In the genomic region with DNA sequence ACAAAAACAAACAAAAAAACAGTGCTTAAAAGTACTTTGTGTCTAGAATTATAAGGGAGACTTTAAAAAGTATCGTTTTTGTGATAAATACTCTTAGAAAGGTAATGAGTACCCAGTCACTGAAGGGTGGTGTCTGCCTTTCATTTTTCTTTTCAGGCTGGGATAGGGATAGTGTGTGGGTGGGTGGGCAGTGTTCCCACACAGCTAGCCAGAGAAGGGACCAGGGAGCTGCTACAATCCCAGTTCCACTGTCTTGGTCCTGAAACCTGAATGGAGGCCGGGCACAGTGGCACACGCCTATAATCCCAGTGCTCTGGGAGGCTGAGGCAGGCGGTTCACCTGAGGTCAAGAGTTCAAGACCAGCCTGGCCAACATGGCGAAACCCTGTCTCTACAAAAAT, we compare ENCODE assay signal across 1 cellular context.
TF ChIP-seq lines count a peak whose summit lies in the region.

No MANE protein-coding gene starts in this region.

TF ChIP-seq in HepG2, 621 proteins besides CTCF, POLR2A, EP300 and RAD21:
- TF ChIP-seq SMC3 (IDR thresholded peaks at IDR 0.05; ENCODE audit: low read length) (no peak), ZNF138 (CRISPR knock-in tag; IDR thresholded peaks at IDR 0.05; ENCODE audit: low read depth) (no peak), HMGA1 (CRISPR knock-in tag; conservative IDR thresholded peaks at IDR 0.05) (no peak), CHD2 (IDR thresholded peaks at IDR 0.05; ENCODE audit: low read depth, low read length) (no peak), ZFAT (CRISPR knock-in tag; conservative IDR thresholded peaks at IDR 0.05) (no peak), MZF1 (CRISPR knock-in tag; IDR thresholded peaks at IDR 0.05; ENCODE audit: borderline replicate concordance) (no peak), RBM39 (IDR thresholded peaks at IDR 0.05; ENCODE audit: low read depth, low read length, poor library complexity, severe bottlenecking) (no peak), ZNF577 (CRISPR knock-in tag; IDR thresholded peaks at IDR 0.05; ENCODE audit: borderline replicate concordance, low read depth) (no peak), ASH2L (IDR thresholded peaks at IDR 0.05; ENCODE audit: insufficient read length, low read depth, low read length) (no peak), HDAC1 (CRISPR knock-in tag; IDR thresholded peaks at IDR 0.05) (no peak), ZC3H13 (CRISPR knock-in tag; IDR thresholded peaks at IDR 0.05) (no peak), MEIS2 (CRISPR knock-in tag; IDR thresholded peaks at IDR 0.05) (no peak), ZNF501 (CRISPR knock-in tag; IDR thresholded peaks at IDR 0.05) (no peak), TAF1 (CRISPR knock-in tag; IDR thresholded peaks at IDR 0.05) (no peak)
- TF ChIP-seq, protein P1, sequence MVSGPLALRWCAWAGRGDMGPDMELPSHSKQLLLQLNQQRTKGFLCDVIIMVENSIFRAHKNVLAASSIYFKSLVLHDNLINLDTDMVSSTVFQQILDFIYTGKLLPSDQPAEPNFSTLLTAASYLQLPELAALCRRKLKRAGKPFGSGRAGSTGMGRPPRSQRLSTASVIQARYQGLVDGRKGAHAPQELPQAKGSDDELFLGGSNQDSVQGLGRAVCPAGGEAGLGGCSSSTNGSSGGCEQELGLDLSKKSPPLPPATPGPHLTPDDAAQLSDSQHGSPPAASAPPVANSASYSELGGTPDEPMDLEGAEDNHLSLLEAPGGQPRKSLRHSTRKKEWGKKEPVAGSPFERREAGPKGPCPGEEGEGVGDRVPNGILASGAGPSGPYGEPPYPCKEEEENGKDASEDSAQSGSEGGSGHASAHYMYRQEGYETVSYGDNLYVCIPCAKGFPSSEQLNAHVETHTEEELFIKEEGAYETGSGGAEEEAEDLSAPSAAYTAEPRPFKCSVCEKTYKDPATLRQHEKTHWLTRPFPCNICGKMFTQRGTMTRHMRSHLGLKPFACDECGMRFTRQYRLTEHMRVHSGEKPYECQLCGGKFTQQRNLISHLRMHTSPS (CRISPR knock-in tag; IDR thresholded peaks at IDR 0.05; ENCODE audit: low read depth): no peak
- TF ChIP-seq, protein P2, sequence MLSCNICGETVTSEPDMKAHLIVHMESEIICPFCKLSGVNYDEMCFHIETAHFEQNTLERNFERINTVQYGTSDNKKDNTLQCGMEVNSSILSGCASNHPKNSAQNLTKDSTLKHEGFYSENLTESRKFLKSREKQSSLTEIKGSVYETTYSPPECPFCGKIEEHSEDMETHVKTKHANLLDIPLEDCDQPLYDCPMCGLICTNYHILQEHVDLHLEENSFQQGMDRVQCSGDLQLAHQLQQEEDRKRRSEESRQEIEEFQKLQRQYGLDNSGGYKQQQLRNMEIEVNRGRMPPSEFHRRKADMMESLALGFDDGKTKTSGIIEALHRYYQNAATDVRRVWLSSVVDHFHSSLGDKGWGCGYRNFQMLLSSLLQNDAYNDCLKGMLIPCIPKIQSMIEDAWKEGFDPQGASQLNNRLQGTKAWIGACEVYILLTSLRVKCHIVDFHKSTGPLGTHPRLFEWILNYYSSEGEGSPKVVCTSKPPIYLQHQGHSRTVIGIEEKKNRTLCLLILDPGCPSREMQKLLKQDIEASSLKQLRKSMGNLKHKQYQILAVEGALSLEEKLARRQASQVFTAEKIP (CRISPR knock-in tag; IDR thresholded peaks at IDR 0.05; ENCODE audit: borderline replicate concordance): no peak
- TF ChIP-seq, protein P3, sequence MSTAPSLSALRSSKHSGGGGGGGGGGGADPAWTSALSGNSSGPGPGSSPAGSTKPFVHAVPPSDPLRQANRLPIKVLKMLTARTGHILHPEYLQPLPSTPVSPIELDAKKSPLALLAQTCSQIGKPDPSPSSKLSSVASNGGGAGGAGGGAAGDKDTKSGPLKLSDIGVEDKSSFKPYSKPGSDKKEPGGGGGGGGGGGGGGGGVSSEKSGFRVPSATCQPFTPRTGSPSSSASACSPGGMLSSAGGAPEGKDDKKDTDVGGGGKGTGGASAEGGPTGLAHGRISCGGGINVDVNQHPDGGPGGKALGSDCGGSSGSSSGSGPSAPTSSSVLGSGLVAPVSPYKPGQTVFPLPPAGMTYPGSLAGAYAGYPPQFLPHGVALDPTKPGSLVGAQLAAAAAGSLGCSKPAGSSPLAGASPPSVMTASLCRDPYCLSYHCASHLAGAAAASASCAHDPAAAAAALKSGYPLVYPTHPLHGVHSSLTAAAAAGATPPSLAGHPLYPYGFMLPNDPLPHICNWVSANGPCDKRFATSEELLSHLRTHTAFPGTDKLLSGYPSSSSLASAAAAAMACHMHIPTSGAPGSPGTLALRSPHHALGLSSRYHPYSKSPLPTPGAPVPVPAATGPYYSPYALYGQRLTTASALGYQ (CRISPR knock-in tag; IDR thresholded peaks at IDR 0.05): no peak
